Comparison of ENCODE assay signal across 1 cellular context in genomic region chr12:54000105-54000773, GRCh38.
TF ChIP-seq lines count a peak whose summit lies in the region.

Gene HOXC9 (plus strand): TSS chr12:54000161. CDS start chr12:54000189, 28 bp downstream.

TF ChIP-seq in K562, 482 proteins besides CTCF, POLR2A, EP300 and RAD21 (continued from another document and continues in another):
- no peak for TF ChIP-seq ZNF277 (CRISPR knock-in tag; IDR thresholded peaks at IDR 0.05; ENCODE audit: borderline replicate concordance)
- peak; percentile 68; the same call in 1 of the 2 replicates for TF ChIP-seq PHF8 (IDR thresholded peaks at IDR 0.05; ENCODE audit: borderline replicate concordance, low read length)
- TF ChIP-seq SRSF3 (IDR thresholded peaks at IDR 0.05; ENCODE audit: insufficient read depth, low read length) = no peak
- TF ChIP-seq RUNX1 (IDR thresholded peaks at IDR 0.05; ENCODE audit: low read depth) = no peak
- TF ChIP-seq ZNF780A (CRISPR knock-in tag; IDR thresholded peaks at IDR 0.05) = no peak
- no peak for TF ChIP-seq ZNF3 (CRISPR knock-in tag; IDR thresholded peaks at IDR 0.05)
- no peak for TF ChIP-seq TBP (optimal IDR thresholded peaks at IDR 0.05; ENCODE audit: low read depth, low read length)
- TF ChIP-seq RCOR1 (IDR thresholded peaks at IDR 0.05; ENCODE audit: borderline replicate concordance in 1 of 2, low read depth in 2 of 2, low read length in 2 of 2) = no peak
- TF ChIP-seq HOXB6 (CRISPR knock-in tag; IDR thresholded peaks at IDR 0.05; ENCODE audit: borderline replicate concordance) = no peak
- no peak for TF ChIP-seq NUFIP1 (IDR thresholded peaks at IDR 0.05; ENCODE audit: partially characterized antibody)
- no peak for TF ChIP-seq MAFF (IDR thresholded peaks at IDR 0.05; ENCODE audit: low read length)
- no peak for TF ChIP-seq HIVEP1 (CRISPR knock-in tag; IDR thresholded peaks at IDR 0.05)
- TF ChIP-seq NELFE (IDR thresholded peaks at IDR 0.05; ENCODE audit: insufficient read depth, insufficient read length) = no peak
- no peak for TF ChIP-seq RBM39 (optimal IDR thresholded peaks at IDR 0.05; ENCODE audit: low read depth, low read length)
- no peak for TF ChIP-seq POLR2B (IDR thresholded peaks at IDR 0.05; ENCODE audit: low read depth, partially characterized antibody)
- no peak for TF ChIP-seq ZNF589 (CRISPR knock-in tag; IDR thresholded peaks at IDR 0.05; ENCODE audit: low read depth)
- no peak for TF ChIP-seq HNRNPLL (IDR thresholded peaks at IDR 0.05; ENCODE audit: low read depth, low read length, poor library complexity, severe bottlenecking)
- TF ChIP-seq SPI1 (IDR thresholded peaks at IDR 0.05; ENCODE audit: borderline replicate concordance, low read depth, low read length) = no peak
- TF ChIP-seq NFYB (IDR thresholded peaks at IDR 0.05; ENCODE audit: extremely low read depth, insufficient read length) = no peak
- no peak for TF ChIP-seq RREB1 (CRISPR knock-in tag; IDR thresholded peaks at IDR 0.05)
- TF ChIP-seq PRPF4 (IDR thresholded peaks at IDR 0.05; ENCODE audit: insufficient read depth, low read depth, low read length, poor library complexity, severe bottlenecking) = no peak
- TF ChIP-seq ARID1B (IDR thresholded peaks at IDR 0.05) = no peak
- no peak for TF ChIP-seq PREB (CRISPR knock-in tag; IDR thresholded peaks at IDR 0.05)
- no peak for TF ChIP-seq ZKSCAN3 (CRISPR knock-in tag; IDR thresholded peaks at IDR 0.05)
- no peak for TF ChIP-seq SETDB1 (IDR thresholded peaks at IDR 0.05; ENCODE audit: low read length)
- peak; percentile 32; the same call in 1 of the 2 replicates for TF ChIP-seq RB1 (IDR thresholded peaks at IDR 0.05; ENCODE audit: low read depth)
- 0 out of 2 replicates have a peak, but pooled peaks have one; percentile 29 for TF ChIP-seq THAP12 (CRISPR knock-in tag; IDR thresholded peaks at IDR 0.05)
- no peak for TF ChIP-seq MIER1 (IDR thresholded peaks at IDR 0.05; ENCODE audit: low read depth)
- TF ChIP-seq DIDO1 (tag; IDR thresholded peaks at IDR 0.05; ENCODE audit: low read depth) = no peak; the same call in 1 of the 2 replicates
- no peak for TF ChIP-seq ZNF217 (CRISPR knock-in tag; IDR thresholded peaks at IDR 0.05)
- TF ChIP-seq FOXJ3 (CRISPR knock-in tag; IDR thresholded peaks at IDR 0.05) = no peak
- TF ChIP-seq FUS (optimal IDR thresholded peaks at IDR 0.05; ENCODE audit: low read depth, low read length) = no peak
- TF ChIP-seq ZNF639 (CRISPR knock-in tag; conservative IDR thresholded peaks at IDR 0.05 in 1 of 2, IDR thresholded peaks at IDR 0.05 in 1 of 2) = no peak
- TF ChIP-seq ZFP36 (IDR thresholded peaks at IDR 0.05; ENCODE audit: low read depth, low read length, partially characterized antibody) = no peak
- no peak for TF ChIP-seq KLF1 (tag; IDR thresholded peaks at IDR 0.05)
- no peak for TF ChIP-seq CAMTA2 (CRISPR knock-in tag; conservative IDR thresholded peaks at IDR 0.05)
- no peak for TF ChIP-seq ZNF197 (CRISPR knock-in tag; IDR thresholded peaks at IDR 0.05; ENCODE audit: low read depth)
- no peak for TF ChIP-seq ZNF212 (CRISPR knock-in tag; IDR thresholded peaks at IDR 0.05)
- peak; percentile 79 for TF ChIP-seq MAX (CRISPR knock-in tag; IDR thresholded peaks at IDR 0.05)
- no peak; a peak in 1 of 4 replicates for TF ChIP-seq MLLT1 (IDR thresholded peaks at IDR 0.05)
- no peak for TF ChIP-seq HLTF (IDR thresholded peaks at IDR 0.05)
- 0 out of 2 replicates have a peak, but pooled peaks have one; percentile 12 for TF ChIP-seq ZNF24 (IDR thresholded peaks at IDR 0.05)
- peak; percentile 96 for TF ChIP-seq U2AF1 (optimal IDR thresholded peaks at IDR 0.05; ENCODE audit: low read depth, low read length)
- TF ChIP-seq SNIP1 (IDR thresholded peaks at IDR 0.05; ENCODE audit: low read depth) = no peak
- no peak for TF ChIP-seq KDM2B (CRISPR knock-in tag; IDR thresholded peaks at IDR 0.05)
- TF ChIP-seq RERE (CRISPR knock-in tag; IDR thresholded peaks at IDR 0.05; ENCODE audit: borderline replicate concordance) = 0 out of 2 replicates have a peak, but pooled peaks have one; percentile 80
- TF ChIP-seq KAT2B (IDR thresholded peaks at IDR 0.05; ENCODE audit: low read depth, low read length) = no peak
- TF ChIP-seq GABPB2 (CRISPR knock-in tag; conservative IDR thresholded peaks at IDR 0.05) = no peak
- TF ChIP-seq ARID2 (IDR thresholded peaks at IDR 0.05) = no peak
- no peak for TF ChIP-seq SAFB2 (IDR thresholded peaks at IDR 0.05; ENCODE audit: borderline replicate concordance, low read depth, low read length, severe bottlenecking)
- TF ChIP-seq KAT8 (IDR thresholded peaks at IDR 0.05; ENCODE audit: low read depth) = no peak
- no peak for TF ChIP-seq ZNF583 (CRISPR knock-in tag; IDR thresholded peaks at IDR 0.05)
